In genomic region chr1:72285074-72285425, GRCh38 we compare ENCODE assay signal across 9 cellular contexts. TPM values are rescaled to one million over a fixed set of nuclear protein-coding genes. Genes with fewer than 3 reads are reported as not detected.
DNase-seq lines count a peak whose midpoint lies in the region; ATAC-seq and TF ChIP-seq lines count a peak whose summit lies in the region.
"Had no signal": no experiment of that assay in that cellular context is flagged by ENCODE, and none has a peak within 500 bp of the region (broad histone marks: within the 10 kb centered on the region; RNA-seq: fewer than 3 reads in every experiment).

No MANE protein-coding gene starts in this region.

- H3K9me3 Mint-ChIP-seq in activated T-cell treated with anti-CD3 and anti-CD28 coated beads, Interleukin-2, amount 50 U/mL, for 4 hours = no peaks in the 10 kb centered on the region
- no peaks in the 10 kb centered on the region for H3K9me3 Mint-ChIP-seq in activated naive CD4-positive, alpha-beta T cell treated with anti-CD3 and anti-CD28 coated beads for 36 hours

- no peaks in the 10 kb centered on the region for H3K36me3 ChIP-seq in MG63
- no peaks in the 10 kb centered on the region for H3K36me3 ChIP-seq in ovary

- H3K9me3 ChIP-seq in MG63 (no peaks in the 10 kb centered on the region), ovary (no peaks in the 10 kb centered on the region)

- no peak for TF ChIP-seq CTCF in ovary (IDR thresholded peaks at IDR 0.05)

- no peak for ATAC-seq in activated T-cell treated with anti-CD3 and anti-CD28 coated beads, Interleukin-2, amount 50 U/mL, for 4 hours
- no peak for ATAC-seq in HG03108 (IDR thresholded peaks at IDR 0.05; ENCODE audit: unreplicated experiment)

- CTCF ChIA-PET in activated naive CD4-positive, alpha-beta T cell treated with anti-CD3 and anti-CD28 coated beads for 36 hours (lab: Charles Lee) = no interaction called here

- 0 to 1% (median 0%) methylated on average over 3 of the region's 3 CpGs for WGBS in ovary, 3 donors

- peaks cover 14% of the 10 kb centered on the region for H3K4me1 Mint-ChIP-seq in activated T-cell treated with anti-CD3 and anti-CD28 coated beads, Interleukin-2, amount 50 U/mL, for 4 hours (ENCODE audit: low read depth)
- H3K4me1 Mint-ChIP-seq in activated naive CD4-positive, alpha-beta T cell treated with anti-CD3 and anti-CD28 coated beads for 36 hours (ENCODE audit: low read depth) = peaks cover 15% of the 10 kb centered on the region

- H3K27me3 Mint-ChIP-seq in activated T-cell treated with anti-CD3 and anti-CD28 coated beads, Interleukin-2, amount 50 U/mL, for 4 hours (ENCODE audit: low read depth) = peaks cover 21% of the 10 kb centered on the region
- peaks cover 27% of the 10 kb centered on the region for H3K27me3 Mint-ChIP-seq in activated naive CD4-positive, alpha-beta T cell treated with anti-CD3 and anti-CD28 coated beads for 36 hours (ENCODE audit: low read depth)

- H3K27me3 ChIP-seq in MG63 (no peaks in the 10 kb centered on the region), ovary (no peaks in the 10 kb centered on the region)

- TF ChIP-seq EP300 in ovary (IDR thresholded peaks at IDR 0.05) = no peak

- peak; percentile 68 for DNase-seq in AG20443 (ENCODE audit: low spot score)
- DNase-seq in MG63 = peak; percentile 79
- no peak for DNase-seq in epithelial cell of prostate (ENCODE audit: low read depth, low spot score)
- peak in 2 of 5 donors; percentile 20 to 22 for DNase-seq in ovary
- DNase-seq in activated T-cell treated with anti-CD3 and anti-CD28 coated beads, Interleukin-2, amount 50 U/mL, for 4 hours = no peak
- DNase-seq in activated CD4-positive, CD25-positive, alpha-beta regulatory T cell treated with anti-CD3 and anti-CD28 coated beads, Interleukin-2, amount 50 U/mL, for 72 hours = no peak
- DNase-seq in activated naive CD4-positive, alpha-beta T cell treated with anti-CD3 and anti-CD28 coated beads for 36 hours = no peak

- intact Hi-C loops in ovary (cut with DNase I) = no loop called here
- intact Hi-C loops in activated naive CD4-positive, alpha-beta T cell treated with anti-CD3 and anti-CD28 coated beads for 36 hours (cut with micrococcal nuclease) = loop anchor here (2.0 kb wide), 1 partner anchor 1204 kb away; the partner anchor contains the start of gene ZRANB2

- TF ChIP-seq POLR2A in ovary (IDR thresholded peaks at IDR 0.05) = no peak

- peaks cover 5% of the 10 kb centered on the region for H3K4me1 ChIP-seq in ovary (ENCODE audit: insufficient read depth)

- H3K4me3 ChIP-seq in MG63 = peak overlapping the region; percentile 61
- peak overlapping the region; percentile 71 for H3K4me3 ChIP-seq in ovary
- H3K4me3 ChIP-seq: GM12878 had no signal

- H3K27ac Mint-ChIP-seq in activated naive CD4-positive, alpha-beta T cell treated with anti-CD3 and anti-CD28 coated beads for 36 hours = no peak overlapping the region

- H3K4me3 Mint-ChIP-seq in activated T-cell treated with anti-CD3 and anti-CD28 coated beads, Interleukin-2, amount 50 U/mL, for 4 hours = no peak overlapping the region
- H3K4me3 Mint-ChIP-seq in activated naive CD4-positive, alpha-beta T cell treated with anti-CD3 and anti-CD28 coated beads for 36 hours = no peak overlapping the region

- peak overlapping the region; percentile 90 for H3K27ac ChIP-seq in epithelial cell of prostate
- H3K27ac ChIP-seq in ovary = peak overlapping the region in 1 of 2 donors; percentile 94

- no peaks in the 10 kb centered on the region for H3K36me3 Mint-ChIP-seq in activated T-cell treated with anti-CD3 and anti-CD28 coated beads, Interleukin-2, amount 50 U/mL, for 4 hours (ENCODE audit: insufficient read depth)
- no peaks in the 10 kb centered on the region for H3K36me3 Mint-ChIP-seq in activated naive CD4-positive, alpha-beta T cell treated with anti-CD3 and anti-CD28 coated beads for 36 hours (ENCODE audit: low read depth)

RNA-seq across cellular contexts. Expression of gene NEGR1, which starts 2.7 kb away (rescaled TPM):
- total RNA-seq in MG63 (2014; rRNA removed; shearing (Covaris generic); ENCODE audit: low replicate concordance) = 0.23 and 0.62 TPM in 2 replicates
- total RNA-seq in ovary = 10 to 100 TPM in 2 of 7 donors, 1 to 10 TPM in 5; 6.2 to 14.2 (median 9.1) TPM
- polyA plus RNA-seq in ovary = 10 to 100 TPM in 1 of 2 donors, 1 to 10 TPM in 1; 4.7 to 15.1 TPM
- not detected for total RNA-seq in activated T-cell treated with anti-CD3 and anti-CD28 coated beads, Interleukin-2, amount 50 U/mL, for 4 hours
- not detected for total RNA-seq in activated naive CD4-positive, alpha-beta T cell treated with anti-CD3 and anti-CD28 coated beads for 36 hours
- total RNA-seq: GM12878 had no signal

Comparison
In these comparisons a context has a peak if more than half of its experiments do, and no peak if none do; other contexts are left out.
1. DNase-seq: peak in AG20443 (single experiment) and MG63 (single experiment); none in epithelial cell of prostate (single experiment), activated T-cell treated with anti-CD3 and anti-CD28 coated beads, Interleukin-2, amount 50 U/mL, for 4 hours (single experiment), activated CD4-positive, CD25-positive, alpha-beta regulatory T cell treated with anti-CD3 and anti-CD28 coated beads, Interleukin-2, amount 50 U/mL, for 72 hours (single experiment) and activated naive CD4-positive, alpha-beta T cell treated with anti-CD3 and anti-CD28 coated beads for 36 hours (single experiment).